ENCODE assay signal across 1 cellular context in the genomic region with DNA sequence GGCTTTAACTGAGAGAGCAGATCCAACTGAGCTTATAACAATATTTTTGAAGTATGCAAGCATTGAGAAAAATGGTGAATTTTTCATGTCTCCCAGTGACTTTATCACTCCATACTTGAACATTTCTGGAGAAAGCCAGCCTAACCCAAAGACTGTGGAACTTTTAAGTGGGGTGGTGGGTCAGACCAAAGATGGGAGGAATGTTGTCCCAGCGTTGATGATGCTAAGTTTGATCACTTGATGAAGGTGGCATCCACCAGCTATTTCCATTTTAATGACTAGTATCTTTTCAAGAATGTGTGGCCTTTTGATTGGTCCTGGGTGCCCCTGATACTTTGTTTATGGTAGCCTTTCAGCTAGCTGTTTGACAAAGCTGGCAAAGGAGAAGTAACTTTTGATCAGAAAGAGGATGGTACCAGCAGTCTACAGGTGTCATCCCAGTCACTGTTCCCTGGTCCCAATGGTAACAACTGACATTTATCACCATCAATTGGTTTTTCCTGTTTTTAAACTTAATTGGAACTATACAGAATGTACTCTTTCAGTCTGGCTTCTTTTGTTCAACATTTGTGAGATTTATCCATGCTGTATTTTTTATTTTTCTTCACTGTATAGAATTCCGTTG.
TF ChIP-seq lines count a peak whose summit lies in the region.

No MANE protein-coding gene starts in this region.

TF ChIP-seq in WTC11, 78 proteins besides CTCF, POLR2A, EP300 and RAD21 (continued from another document):
- TF ChIP-seq, protein P1, sequence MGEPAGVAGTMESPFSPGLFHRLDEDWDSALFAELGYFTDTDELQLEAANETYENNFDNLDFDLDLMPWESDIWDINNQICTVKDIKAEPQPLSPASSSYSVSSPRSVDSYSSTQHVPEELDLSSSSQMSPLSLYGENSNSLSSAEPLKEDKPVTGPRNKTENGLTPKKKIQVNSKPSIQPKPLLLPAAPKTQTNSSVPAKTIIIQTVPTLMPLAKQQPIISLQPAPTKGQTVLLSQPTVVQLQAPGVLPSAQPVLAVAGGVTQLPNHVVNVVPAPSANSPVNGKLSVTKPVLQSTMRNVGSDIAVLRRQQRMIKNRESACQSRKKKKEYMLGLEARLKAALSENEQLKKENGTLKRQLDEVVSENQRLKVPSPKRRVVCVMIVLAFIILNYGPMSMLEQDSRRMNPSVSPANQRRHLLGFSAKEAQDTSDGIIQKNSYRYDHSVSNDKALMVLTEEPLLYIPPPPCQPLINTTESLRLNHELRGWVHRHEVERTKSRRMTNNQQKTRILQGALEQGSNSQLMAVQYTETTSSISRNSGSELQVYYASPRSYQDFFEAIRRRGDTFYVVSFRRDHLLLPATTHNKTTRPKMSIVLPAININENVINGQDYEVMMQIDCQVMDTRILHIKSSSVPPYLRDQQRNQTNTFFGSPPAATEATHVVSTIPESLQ (CRISPR knock-in tag; IDR thresholded peaks at IDR 0.05): no peak
- no peak for TF ChIP-seq CREB1 (CRISPR knock-in tag; IDR thresholded peaks at IDR 0.05)
- no peak for TF ChIP-seq ZNF423 (CRISPR knock-in tag; IDR thresholded peaks at IDR 0.05)
- TF ChIP-seq MXD4 (CRISPR knock-in tag; IDR thresholded peaks at IDR 0.05; ENCODE audit: borderline replicate concordance): no peak
- no peak for TF ChIP-seq FOXK1 (CRISPR knock-in tag; IDR thresholded peaks at IDR 0.05)
- no peak for TF ChIP-seq ZNF232 (CRISPR knock-in tag; IDR thresholded peaks at IDR 0.05)
- no peak for TF ChIP-seq NFE2L1 (CRISPR knock-in tag; IDR thresholded peaks at IDR 0.05)
